Comparison of ENCODE assay signal across 1 cellular context in the genomic region with DNA sequence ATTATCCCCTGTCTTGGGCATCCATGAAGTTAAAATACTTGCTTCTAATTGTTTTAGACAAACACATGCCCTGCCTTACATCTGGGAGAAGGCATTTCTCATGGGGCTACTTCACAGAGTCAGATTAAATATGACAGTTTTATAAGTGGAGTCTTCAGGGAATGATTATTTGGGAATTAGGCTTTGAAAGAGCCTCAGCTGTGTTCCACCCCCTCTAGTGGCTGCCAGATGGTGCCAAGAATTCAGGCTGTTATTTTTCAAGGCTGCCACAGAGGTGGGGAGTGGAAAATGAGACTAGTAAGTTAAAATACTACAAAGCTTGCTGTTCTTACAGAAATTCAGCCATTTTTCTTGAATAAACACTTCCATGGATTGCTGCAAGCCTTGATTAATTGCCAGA.
TF ChIP-seq lines count a peak whose summit lies in the region.

No MANE protein-coding gene starts in this region.

TF ChIP-seq in H1, 55 proteins besides CTCF, POLR2A, EP300 and RAD21:
- TF ChIP-seq POLR2AphosphoS5 (IDR thresholded peaks at IDR 0.05; ENCODE audit: low read depth, low read length) (no peak), JUND (IDR thresholded peaks at IDR 0.05; ENCODE audit: low read length) (no peak), KDM1A (IDR thresholded peaks at IDR 0.05; ENCODE audit: borderline replicate concordance, low read length) (no peak), SP2 (IDR thresholded peaks at IDR 0.05; ENCODE audit: low read length) (no peak)
- TF ChIP-seq, protein P1, sequence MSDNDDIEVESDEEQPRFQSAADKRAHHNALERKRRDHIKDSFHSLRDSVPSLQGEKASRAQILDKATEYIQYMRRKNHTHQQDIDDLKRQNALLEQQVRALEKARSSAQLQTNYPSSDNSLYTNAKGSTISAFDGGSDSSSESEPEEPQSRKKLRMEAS (IDR thresholded peaks at IDR 0.05), result no peak
